In genomic region chr11:70623906-70624597, GRCh38 we compare ENCODE assay signal across 26 cellular contexts.
DNase-seq lines count a peak whose midpoint lies in the region; ATAC-seq and TF ChIP-seq lines count a peak whose summit lies in the region.
"Had no signal": no experiment of that assay in that cellular context is flagged by ENCODE, and none has a peak within 500 bp of the region (broad histone marks: within the 10 kb centered on the region; RNA-seq: fewer than 3 reads in every experiment).

No MANE protein-coding gene starts in this region.

- H3K4me1 Mint-ChIP-seq in brain: peaks cover 64% of the 10 kb centered on the region
- no peaks in the 10 kb centered on the region for H3K4me1 Mint-ChIP-seq in stimulated activated memory B cell treated with anti-CD40 and anti-IgM and Interleukin-4, amounts not matched to agents 10 μg/mL and 1 μg/mL and 100 μg/mL, for 72 hours
- H3K4me1 Mint-ChIP-seq: CD4-positive, alpha-beta memory T cell had no signal

- H3K4me2 ChIP-seq in BLaER1 treated with 17β-estradiol and CSF1 and Interleukin-3, amounts not matched to agents 10 nM and 100 nM: peak overlapping the region in 9 of 11 experiments; percentile 24 to 84 (median 61); a peak in 16 of 22 replicates

- no peaks in the 10 kb centered on the region for H3K36me3 ChIP-seq in BLaER1 treated with 17β-estradiol and CSF1 and Interleukin-3, amounts not matched to agents 10 nM and 100 nM
- H3K36me3 ChIP-seq: SJCRH30 had no signal

- peak overlapping the region in 3 of 5 experiments; percentile 31 to 97 (median 90) for H3K27ac Mint-ChIP-seq in brain
- H3K27ac Mint-ChIP-seq in stimulated activated memory B cell treated with anti-CD40 and anti-IgM and Interleukin-4, amounts not matched to agents 10 μg/mL and 1 μg/mL and 100 μg/mL, for 72 hours: no peak overlapping the region
- H3K27ac Mint-ChIP-seq: CD4-positive, alpha-beta memory T cell had no signal

- no peak overlapping the region for H3K4me3 Mint-ChIP-seq in brain
- H3K4me3 Mint-ChIP-seq in stimulated activated memory B cell treated with anti-CD40 and anti-IgM and Interleukin-4, amounts not matched to agents 10 μg/mL and 1 μg/mL and 100 μg/mL, for 72 hours: no peak overlapping the region
- H3K4me3 Mint-ChIP-seq: CD4-positive, alpha-beta memory T cell had no signal

- no peaks in the 10 kb centered on the region for H3K27me3 ChIP-seq in BLaER1 treated with 17β-estradiol and CSF1 and Interleukin-3, amounts not matched to agents 10 nM and 100 nM
- H3K27me3 ChIP-seq: SJCRH30 had no signal

- H3K4me1 ChIP-seq in BLaER1 treated with 17β-estradiol and CSF1 and Interleukin-3, amounts not matched to agents 10 nM and 100 nM: peaks cover 5 to 39% (median 21%) of the 10 kb centered on the region in 10 experiments; a peak in 19 of 20 replicates
- H3K4me1 ChIP-seq: Caco-2, SJCRH30 had no signal

- H3K27me3 Mint-ChIP-seq in brain: no peaks in the 10 kb centered on the region
- peaks cover 11% of the 10 kb centered on the region for H3K27me3 Mint-ChIP-seq in stimulated activated memory B cell treated with anti-CD40 and anti-IgM and Interleukin-4, amounts not matched to agents 10 μg/mL and 1 μg/mL and 100 μg/mL, for 72 hours

- H3K9me3 Mint-ChIP-seq in brain: peaks cover 0 to 11% (median 3%) of the 10 kb centered on the region in 5 experiments
- no peaks in the 10 kb centered on the region for H3K9me3 Mint-ChIP-seq in stimulated activated memory B cell treated with anti-CD40 and anti-IgM and Interleukin-4, amounts not matched to agents 10 μg/mL and 1 μg/mL and 100 μg/mL, for 72 hours

- H3K36me3 Mint-ChIP-seq in brain: no peaks in the 10 kb centered on the region
- H3K36me3 Mint-ChIP-seq in stimulated activated memory B cell treated with anti-CD40 and anti-IgM and Interleukin-4, amounts not matched to agents 10 μg/mL and 1 μg/mL and 100 μg/mL, for 72 hours: no peaks in the 10 kb centered on the region
- H3K36me3 Mint-ChIP-seq: CD4-positive, alpha-beta memory T cell had no signal

- peak; percentile 59 to 73 for DNase-seq in left colon
- DNase-seq in activated CD4-positive, CD25-positive, alpha-beta regulatory T cell (lab: John Stamatoyannopoulos, UW): no peak
- no peak for DNase-seq in stimulated activated CD8-positive, alpha-beta memory T cell treated with anti-CD3 and anti-CD28 coated beads, Interleukin-4, amount 100 ng/mL, for 48 hours
- DNase-seq: C1 segment of cervical spinal cord; Caco-2; CD4-positive, alpha-beta memory T cell; DMS 273 treated with DMSO at 0.1 percent for 48 hours; DMS79; EL; GDM1; Kasumi-1; NCI-H1105 treated with DMSO at 0.1 percent for 48 hours; NCI-H146; NCI-H1930; NCI-H446; NCI-H524 treated with DMSO at 0.1 percent for 48 hours; NCI-H774; NK-92 treated with Interleukin-12 subunit alpha and Interleukin-12 subunit beta, amount 100 ng/mL, for 24 hours; PC-3; SJCRH30 had no signal

- H4K20me1 ChIP-seq in BLaER1 treated with 17β-estradiol and CSF1 and Interleukin-3, amounts not matched to agents 10 nM and 100 nM: peaks cover 0 to 16% (median 0%) of the 10 kb centered on the region in 11 experiments; a peak in 7 of 22 replicates

- H3K4me3 ChIP-seq in BLaER1 treated with 17β-estradiol and CSF1 and Interleukin-3, amounts not matched to agents 10 nM and 100 nM: no peak overlapping the region
- H3K4me3 ChIP-seq: GM12878, K562, SJCRH30 had no signal

- ATAC-seq in left colon (peak; percentile 55), GM21825 (IDR thresholded peaks at IDR 0.05; ENCODE audit: unreplicated experiment) (no peak)
- peak; percentile 14 for ATAC-seq in stimulated activated memory B cell treated with anti-CD40 and anti-IgM and Interleukin-4, amounts not matched to agents 10 μg/mL and 1 μg/mL and 100 μg/mL, for 72 hours
- ATAC-seq: GM12878, K562, PC-3 had no signal

- no peak overlapping the region for H3K9ac ChIP-seq in BLaER1 treated with 17β-estradiol and CSF1 and Interleukin-3, amounts not matched to agents 10 nM and 100 nM

- TF ChIP-seq CTCF in brain (conservative IDR thresholded peaks at IDR 0.05): no peak

- intact Hi-C loops in left colon (cut with DNase I, micrococcal nuclease): no loop called here

- no peak overlapping the region for H3K27ac ChIP-seq in BLaER1 treated with 17β-estradiol and CSF1 and Interleukin-3, amounts not matched to agents 10 nM and 100 nM
- H3K27ac ChIP-seq: SJCRH30 had no signal

- H3K9me3 ChIP-seq in BLaER1 treated with 17β-estradiol and CSF1 and Interleukin-3, amounts not matched to agents 10 nM and 100 nM (replicated peaks in 1 of 11): no peaks in the 10 kb centered on the region; a peak in 3 of 22 replicates
- H3K9me3 ChIP-seq: SJCRH30 had no signal

Comparison
In these comparisons a context has a peak if more than half of its experiments do, and no peak if none do; other contexts are left out.
1. DNase-seq: peak in left colon (2 of 2); none in activated CD4-positive, CD25-positive, alpha-beta regulatory T cell (0 of 4) and stimulated activated CD8-positive, alpha-beta memory T cell treated with anti-CD3 and anti-CD28 coated beads, Interleukin-4, amount 100 ng/mL, for 48 hours (single experiment).